ENCODE assay signal across 29 cellular contexts in the genomic region with DNA sequence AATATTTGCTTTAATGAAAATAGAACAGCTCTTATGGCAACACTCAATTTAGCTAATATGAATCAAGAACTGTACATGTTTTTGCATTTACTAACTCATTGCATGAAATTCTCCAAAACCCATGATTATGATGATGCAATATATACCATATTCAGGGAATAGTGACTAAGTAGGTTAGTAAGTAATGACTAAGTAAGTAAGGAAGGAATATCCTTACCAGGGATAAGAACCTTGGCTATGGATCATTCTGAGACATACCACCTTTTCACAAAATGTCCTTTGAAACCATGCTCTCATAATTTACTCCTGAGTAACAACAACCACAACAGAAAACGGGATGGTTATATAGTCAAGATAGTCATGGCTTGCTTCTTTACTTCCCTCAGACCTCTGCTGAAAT.
DNase-seq lines count a peak whose midpoint lies in the region; ATAC-seq, FAIRE-seq and TF ChIP-seq lines count a peak whose summit lies in the region.
"Had no signal": no experiment of that assay in that cellular context is flagged by ENCODE, and none has a peak within 500 bp of the region (broad histone marks: within the 10 kb centered on the region; RNA-seq: fewer than 3 reads in every experiment).

No MANE protein-coding gene starts in this region.

- TF ChIP-seq RAD21 in K562 (CRISPR knock-in tag; conservative IDR thresholded peaks at IDR 0.05 in 1 of 2, IDR thresholded peaks at IDR 0.05 in 1 of 2): no peak

- TF ChIP-seq EP300 in K562 (IDR thresholded peaks at IDR 0.05; ENCODE audit: low read length): no peak

- H3K4me1 ChIP-seq in K562 (replicated peaks in 1 of 2; ENCODE audit: control insufficient read depth in 2 of 2, insufficient read depth in 2 of 2, low read length in 2 of 2) (no peaks in the 10 kb centered on the region), OCI-LY7 (ENCODE audit: insufficient read depth, low read length, poor library complexity, severe bottlenecking) (no peaks in the 10 kb centered on the region)
- H3K4me1 ChIP-seq: Caco-2, heart left ventricle had no signal

- ATAC-seq in K562 (no peak), GM19351 (IDR thresholded peaks at IDR 0.05; ENCODE audit: unreplicated experiment) (no peak), HG02840 (IDR thresholded peaks at IDR 0.05; ENCODE audit: low FRiP score, unreplicated experiment) (no peak)
- ATAC-seq: activated CD4-positive, CD25-positive, alpha-beta regulatory T cell treated with anti-CD3 and anti-CD28 coated beads, Interleukin-2, amount 50 U/mL, for 24 hours; heart left ventricle; left cardiac atrium; stimulated activated memory B cell treated with anti-CD40 and anti-IgM and Interleukin-4, amounts not matched to agents 10 μg/mL and 1 μg/mL and 100 μg/mL, for 72 hours had no signal

- intact Hi-C loops in K562 (cut with micrococcal nuclease) (no loop called here), OCI-LY7 (cut with micrococcal nuclease; ENCODE audit: unreplicated experiment) (no loop called here)

- H3K4me3 ChIP-seq in BJ (ENCODE audit: low read depth, low read length) (no peak overlapping the region), K562 (no peak overlapping the region), foreskin fibroblast (ENCODE audit: low read depth in 1 of 2, low read length in 2 of 2) (no peak overlapping the region), OCI-LY7 (ENCODE audit: low read depth, low read length, poor library complexity, severe bottlenecking) (no peak overlapping the region)
- H3K4me3 ChIP-seq: heart left ventricle had no signal

- H3K27ac ChIP-seq in K562 (ENCODE audit: extremely low read depth, low read depth, low read length) (no peak overlapping the region), OCI-LY7 (ENCODE audit: low read depth, low read length, poor library complexity, severe bottlenecking) (no peak overlapping the region)
- H3K27ac ChIP-seq: heart left ventricle, neutrophil had no signal

- BruUV-seq in K562 (replicated peaks; lab: Mats Ljungman, UMichigan): no TSS peak
- BruUV-seq in OCI-LY7 (replicated peaks; lab: Mats Ljungman, UMichigan): no TSS peak

- no peaks in the 10 kb centered on the region for H3K27me3 ChIP-seq in BJ (ENCODE audit: control insufficient read depth, insufficient read depth, low read length)
- H3K27me3 ChIP-seq in K562 (ENCODE audit: control insufficient read depth in 2 of 2, insufficient read depth in 2 of 2, low read length in 2 of 2): no peaks in the 10 kb centered on the region
- H3K27me3 ChIP-seq: heart left ventricle, neutrophil had no signal

- no peak for FAIRE-seq in K562 (lab: Jason Lieb, UNC)
- FAIRE-seq: GM12891, H54, small intestine, urothelium cell line had no signal

- H3K36me3 ChIP-seq in BJ (ENCODE audit: control insufficient read depth, insufficient read depth, low read length) (no peaks in the 10 kb centered on the region), K562 (ENCODE audit: control insufficient read depth, insufficient read depth, low read length) (no peaks in the 10 kb centered on the region), OCI-LY7 (ENCODE audit: insufficient read depth, low read length) (no peaks in the 10 kb centered on the region)
- H3K36me3 ChIP-seq: heart left ventricle, neutrophil had no signal

- 12% methylated on average over 1 of the region's 1 CpG for WGBS in K562 (ENCODE audit: insufficient coverage, low coverage, missing lambda C conversion rate)

- H3K79me2 ChIP-seq in K562 (ENCODE audit: control insufficient read depth, insufficient read depth, low read length) (no peaks in the 10 kb centered on the region), OCI-LY7 (ENCODE audit: insufficient read depth, low read depth, low read length) (no peaks in the 10 kb centered on the region)

- H3K9me3 ChIP-seq in K562 (replicated peaks; ENCODE audit: control insufficient read depth, insufficient read depth, low read depth, low read length) (no peaks in the 10 kb centered on the region), OCI-LY7 (ENCODE audit: low read length) (no peaks in the 10 kb centered on the region)
- H3K9me3 ChIP-seq: Caco-2, heart left ventricle, neutrophil had no signal

- no peak overlapping the region for H2AFZ ChIP-seq in K562 (ENCODE audit: low read depth, low read length)
- H2AFZ ChIP-seq in OCI-LY7 (ENCODE audit: low read length): no peak overlapping the region

- no peak for TF ChIP-seq POLR2A in K562 (conservative IDR thresholded peaks at IDR 0.05)

- in situ Hi-C loops in K562 (cut with MboI): no loop called here

- no peaks in the 10 kb centered on the region for H3K9me1 ChIP-seq in K562 (ENCODE audit: control insufficient read depth, insufficient read depth, low read length)

- CTCF ChIA-PET in BJ (lab: Yijun Ruan, JAX) (no interaction called here), K562 (lab: Yijun Ruan, JAX; ENCODE audit: low intra/inter-chr PET ratio) (no interaction called here), OCI-LY7 (lab: Charles Lee; ENCODE audit: unreplicated experiment) (no interaction called here)

- no peak overlapping the region for H3K4me2 ChIP-seq in K562 (ENCODE audit: insufficient read depth, low read length)
- H3K4me2 ChIP-seq in OCI-LY7 (ENCODE audit: low read length): no peak overlapping the region

- POLR2A ChIA-PET in BJ (lab: Charles Lee) (no interaction called here), K562 (lab: Yijun Ruan, JAX) (no interaction called here), OCI-LY7 (lab: Charles Lee) (no interaction called here)

- no peak overlapping the region for H3K9ac ChIP-seq in K562 (ENCODE audit: insufficient read depth in 1 of 2, low read depth in 2 of 2, low read length in 2 of 2)

- no peaks in the 10 kb centered on the region for H4K20me1 ChIP-seq in K562 (replicated peaks; ENCODE audit: control insufficient read depth, insufficient read depth, low read length)
- no peaks in the 10 kb centered on the region for H4K20me1 ChIP-seq in OCI-LY7 (ENCODE audit: insufficient read depth, low read length)

- peak; percentile 21 for DNase-seq in BJ (ENCODE audit: low read depth)
- DNase-seq in LHCN-M2 (ENCODE audit: low read depth): peak; percentile 56
- DNase-seq in K562 (ENCODE audit: extremely low read depth in 1 of 4, low spot score in 3 of 4): no peak
- peak; percentile 15 to 39 for DNase-seq in foreskin fibroblast
- no peak for DNase-seq in OCI-LY7 (ENCODE audit: low spot score)
- no peak for DNase-seq in NCI-H1417 (lab: John Stamatoyannopoulos, UW)
- DNase-seq: activated CD4-positive, alpha-beta memory T cell treated with anti-CD3 and anti-CD28 coated beads for 36 hours; activated gamma-delta T cell; C1 segment of cervical spinal cord; Caco-2; cortex of kidney; DND-41; endodermal cell; heart left ventricle; left cardiac atrium; NCI-H1105; NCI-H2081; NCI-H446; NCI-H82; SIG-M5; small intestine had no signal

- H3K9me2 ChIP-seq in OCI-LY7 (ENCODE audit: insufficient read depth, low read length): no peaks in the 10 kb centered on the region

- TF ChIP-seq CTCF in BJ (IDR thresholded peaks at IDR 0.05; ENCODE audit: insufficient read depth, low read depth, low read length): no peak
- no peak for TF ChIP-seq CTCF in K562 (IDR thresholded peaks at IDR 0.05 in 2 of 3, conservative IDR thresholded peaks at IDR 0.05 in 1 of 3; ENCODE audit: insufficient read depth in 2 of 3, low read depth in 1 of 3, low read length in 3 of 3)
- TF ChIP-seq CTCF in foreskin fibroblast (IDR thresholded peaks at IDR 0.05; ENCODE audit: low read depth, low read length): no peak
- no peak for TF ChIP-seq CTCF in OCI-LY7 (conservative IDR thresholded peaks at IDR 0.05; ENCODE audit: low read length)

TF ChIP-seq in K562, 482 proteins besides CTCF, POLR2A, EP300 and RAD21:
- TF ChIP-seq, protein P1, sequence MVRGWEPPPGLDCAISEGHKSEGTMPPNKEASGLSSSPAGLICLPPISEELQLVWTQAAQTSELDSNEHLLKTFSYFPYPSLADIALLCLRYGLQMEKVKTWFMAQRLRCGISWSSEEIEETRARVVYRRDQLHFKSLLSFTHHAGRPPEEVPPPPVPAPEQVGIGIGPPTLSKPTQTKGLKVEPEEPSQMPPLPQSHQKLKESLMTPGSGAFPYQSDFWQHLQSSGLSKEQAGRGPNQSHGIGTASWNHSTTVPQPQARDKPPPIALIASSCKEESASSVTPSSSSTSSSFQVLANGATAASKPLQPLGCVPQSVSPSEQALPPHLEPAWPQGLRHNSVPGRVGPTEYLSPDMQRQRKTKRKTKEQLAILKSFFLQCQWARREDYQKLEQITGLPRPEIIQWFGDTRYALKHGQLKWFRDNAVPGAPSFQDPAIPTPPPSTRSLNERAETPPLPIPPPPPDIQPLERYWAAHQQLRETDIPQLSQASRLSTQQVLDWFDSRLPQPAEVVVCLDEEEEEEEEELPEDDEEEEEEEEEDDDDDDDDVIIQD (CRISPR knock-in tag; IDR thresholded peaks at IDR 0.05): no peak
- peak; percentile 38 for TF ChIP-seq CEBPB (tag; IDR thresholded peaks at IDR 0.05)
- TF ChIP-seq, protein P2, sequence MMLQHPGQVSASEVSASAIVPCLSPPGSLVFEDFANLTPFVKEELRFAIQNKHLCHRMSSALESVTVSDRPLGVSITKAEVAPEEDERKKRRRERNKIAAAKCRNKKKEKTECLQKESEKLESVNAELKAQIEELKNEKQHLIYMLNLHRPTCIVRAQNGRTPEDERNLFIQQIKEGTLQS (IDR thresholded peaks at IDR 0.05): peak; percentile 45; the same call in 1 of the 2 replicates
- TF ChIP-seq, protein P2 (CRISPR knock-in tag; conservative IDR thresholded peaks at IDR 0.05): no peak
- TF ChIP-seq LEF1 (IDR thresholded peaks at IDR 0.05): no peak
- TF ChIP-seq CEBPG (CRISPR knock-in tag; IDR thresholded peaks at IDR 0.05): no peak
- TF ChIP-seq CEBPG (tag; conservative IDR thresholded peaks at IDR 0.05 in 1 of 2, IDR thresholded peaks at IDR 0.05 in 1 of 2): peak in 1 of 2 experiments; percentile 73; a peak in 2 of 4 replicates
- no peak for TF ChIP-seq KLF16 (IDR thresholded peaks at IDR 0.05)

Comparison
In these comparisons a context has a peak if more than half of its experiments do, and no peak if none do; other contexts are left out.
1. DNase-seq: peak in BJ (single experiment), LHCN-M2 (single experiment) and foreskin fibroblast (2 of 2); none in K562 (0 of 4), OCI-LY7 (single experiment) and NCI-H1417 (0 of 3).